Comparison of ENCODE assay signal across 1 cellular context in the genomic region with DNA sequence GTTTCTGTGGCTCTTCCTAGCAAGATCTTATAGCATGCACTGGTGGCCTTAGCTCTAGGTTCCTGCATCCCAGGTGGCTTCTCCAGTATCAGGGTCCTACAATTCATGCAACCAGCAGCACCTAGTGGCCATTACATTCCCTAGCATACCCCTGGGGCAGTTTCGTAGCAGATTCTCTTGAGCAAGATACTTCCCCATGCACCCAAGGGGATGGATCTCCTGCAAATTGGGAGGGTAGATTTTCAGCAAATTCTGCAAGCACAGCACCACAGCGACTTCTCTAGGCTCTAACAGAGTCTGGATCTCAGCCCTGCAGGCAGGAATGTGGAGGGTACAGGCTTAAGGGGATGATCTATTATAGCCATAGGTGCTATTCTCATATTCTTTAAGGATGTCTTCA.
TF ChIP-seq lines count a peak whose summit lies in the region.

No MANE protein-coding gene starts in this region.

TF ChIP-seq in K562, 482 proteins besides CTCF, POLR2A, EP300 and RAD21:
- TF ChIP-seq, protein P1, sequence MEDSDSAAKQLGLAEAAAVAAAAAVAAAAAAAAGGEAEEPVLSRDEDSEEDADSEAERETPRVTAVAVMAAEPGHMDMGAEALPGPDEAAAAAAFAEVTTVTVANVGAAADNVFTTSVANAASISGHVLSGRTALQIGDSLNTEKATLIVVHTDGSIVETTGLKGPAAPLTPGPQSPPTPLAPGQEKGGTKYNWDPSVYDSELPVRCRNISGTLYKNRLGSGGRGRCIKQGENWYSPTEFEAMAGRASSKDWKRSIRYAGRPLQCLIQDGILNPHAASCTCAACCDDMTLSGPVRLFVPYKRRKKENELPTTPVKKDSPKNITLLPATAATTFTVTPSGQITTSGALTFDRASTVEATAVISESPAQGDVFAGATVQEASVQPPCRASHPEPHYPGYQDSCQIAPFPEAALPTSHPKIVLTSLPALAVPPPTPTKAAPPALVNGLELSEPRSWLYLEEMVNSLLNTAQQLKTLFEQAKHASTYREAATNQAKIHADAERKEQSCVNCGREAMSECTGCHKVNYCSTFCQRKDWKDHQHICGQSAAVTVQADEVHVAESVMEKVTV (CRISPR knock-in tag; IDR thresholded peaks at IDR 0.05) = 0 out of 2 replicates have a peak, but pooled peaks have one; percentile 34
- TF ChIP-seq TEAD1 (CRISPR knock-in tag; IDR thresholded peaks at IDR 0.05) (0 out of 4 replicates have a peak, but pooled peaks of 1 of the 2 experiments have one; percentile 33), KLF16 (IDR thresholded peaks at IDR 0.05) (peak; percentile 31; the same call in 1 of the 2 replicates), ZNF830 (CRISPR knock-in tag; IDR thresholded peaks at IDR 0.05) (no peak), TRIM28 (IDR thresholded peaks at IDR 0.05) (no peak), STAG1 (CRISPR knock-in tag; IDR thresholded peaks at IDR 0.05; ENCODE audit: borderline replicate concordance) (peak; percentile 50; the same call in 1 of the 2 replicates), SMC3 (conservative IDR thresholded peaks at IDR 0.05; ENCODE audit: insufficient read depth, low read depth, low read length) (peak; percentile 47; the same call in 1 of the 2 replicates), PHTF2 (CRISPR knock-in tag; IDR thresholded peaks at IDR 0.05) (no peak), CBX5 (IDR thresholded peaks at IDR 0.05; ENCODE audit: borderline replicate concordance, low read depth) (no peak)
- TF ChIP-seq, protein P2, sequence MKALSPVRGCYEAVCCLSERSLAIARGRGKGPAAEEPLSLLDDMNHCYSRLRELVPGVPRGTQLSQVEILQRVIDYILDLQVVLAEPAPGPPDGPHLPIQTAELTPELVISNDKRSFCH (CRISPR knock-in tag; IDR thresholded peaks at IDR 0.05) = no peak
- TF ChIP-seq, protein P2 (tag; IDR thresholded peaks at IDR 0.05) = no peak
